In the genomic region with DNA sequence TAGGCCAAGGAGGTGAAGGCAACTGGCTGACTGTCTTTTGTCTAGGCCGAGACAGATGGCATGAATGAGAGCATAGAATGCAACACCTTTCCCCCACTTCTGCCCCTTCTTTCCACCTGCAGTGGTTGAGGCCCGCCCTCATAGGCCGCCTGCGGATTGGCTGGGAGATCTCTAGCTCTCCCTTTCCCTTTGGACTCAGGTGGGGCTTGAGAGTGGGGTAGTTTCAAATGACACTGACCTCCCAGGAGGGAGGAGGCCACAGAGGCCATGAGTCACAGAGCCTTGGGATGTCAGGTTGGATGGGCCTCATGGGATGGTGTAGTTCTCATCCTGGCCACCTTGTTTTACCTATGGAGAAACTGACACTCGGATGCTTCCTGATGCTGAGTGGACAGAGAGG, we compare ENCODE assay signal across 12 cellular contexts. TPM values are rescaled to one million over a fixed set of nuclear protein-coding genes. Genes with fewer than 3 reads are reported as not detected.
DNase-seq lines count a peak whose midpoint lies in the region; ATAC-seq and TF ChIP-seq lines count a peak whose summit lies in the region.
"Had no signal": no experiment of that assay in that cellular context is flagged by ENCODE, and none has a peak within 500 bp of the region (broad histone marks: within the 10 kb centered on the region; RNA-seq: fewer than 3 reads in every experiment).

No MANE protein-coding gene starts in this region.

- H3K9me3 Mint-ChIP-seq in Caco-2 (ENCODE audit: unreplicated experiment) = no peaks in the 10 kb centered on the region
- no peaks in the 10 kb centered on the region for H3K9me3 Mint-ChIP-seq in stimulated activated naive CD8-positive, alpha-beta T cell treated with anti-CD3 and anti-CD28 coated beads, Interleukin-15, amount 100 ng/mL, for 72 hours
- H3K9me3 Mint-ChIP-seq: activated B cell treated with CpG ODN at 0.5 μM for 24 hours, CD14-positive monocyte, nephron had no signal

- ATAC-seq in stimulated activated naive CD8-positive, alpha-beta T cell treated with anti-CD3 and anti-CD28 coated beads, Interleukin-15, amount 100 ng/mL, for 72 hours = no peak
- no peak for ATAC-seq in left lobe of liver

- no peak for TF ChIP-seq RAD21 in Ishikawa (IDR thresholded peaks at IDR 0.05; ENCODE audit: low read depth)

- H3K27ac Mint-ChIP-seq in Caco-2 (ENCODE audit: unreplicated experiment) = peak overlapping the region; percentile 86
- H3K27ac Mint-ChIP-seq in stimulated activated naive CD8-positive, alpha-beta T cell treated with anti-CD3 and anti-CD28 coated beads, Interleukin-15, amount 100 ng/mL, for 72 hours = no peak overlapping the region
- H3K27ac Mint-ChIP-seq: activated B cell treated with CpG ODN at 0.5 μM for 24 hours had no signal

- CTCF ChIA-PET in Caco-2 (lab: Charles Lee) = interaction anchor here (1.3 kb wide), 1 partner anchor 81 kb away, joined by 3 read pairs; no protein-coding TSS in a partner anchor

- H3K4me1 ChIP-seq in Caco-2 (peaks cover 78% of the 10 kb centered on the region), ascending aorta (peaks cover 18 to 85% of the 10 kb centered on the region in 2 donors), muscle layer of duodenum (ENCODE audit: control insufficient read depth in 1 of 2, insufficient read depth in 2 of 2, low read length in 2 of 2) (peaks cover 4 to 50% of the 10 kb centered on the region in 2 donors)

- no peaks in the 10 kb centered on the region for H3K9me3 ChIP-seq in Caco-2
- no peaks in the 10 kb centered on the region for H3K9me3 ChIP-seq in ascending aorta
- H3K9me3 ChIP-seq in muscle layer of duodenum (ENCODE audit: control insufficient read depth in 1 of 2, low read length in 2 of 2) = no peaks in the 10 kb centered on the region
- H3K9me3 ChIP-seq: spleen had no signal

- intact Hi-C loops in Caco-2 (cut with micrococcal nuclease; ENCODE audit: unreplicated experiment) (no loop called here), ascending aorta (cut with DNase I) (loop anchor here (5.0 to 10.0 kb wide), 2 partner anchors 65 to 163 kb away; no protein-coding TSS in a partner anchor)

- no peak overlapping the region for H3K4me3 ChIP-seq in Caco-2 (ENCODE audit: low read depth, low read length)
- peak overlapping the region in 1 of 2 donors; percentile 15 for H3K4me3 ChIP-seq in ascending aorta
- H3K4me3 ChIP-seq in muscle layer of duodenum (ENCODE audit: low read depth in 1 of 2, low read length in 2 of 2) = no peak overlapping the region
- H3K4me3 ChIP-seq: spleen had no signal

- DNase-seq in Caco-2 (peak; percentile 65 to 84), ascending aorta (ENCODE audit: low spot score in 2 of 2) (no peak), DMS 273 treated with DMSO at 0.1 percent for 48 hours (lab: John Stamatoyannopoulos, UW) (no peak), OCI-M2 (lab: John Stamatoyannopoulos, UW; ENCODE audit: unreplicated experiment) (no peak), left lobe of liver (ENCODE audit: low spot score) (no peak)
- no peak for DNase-seq in stimulated activated naive CD8-positive, alpha-beta T cell treated with anti-CD3 and anti-CD28 coated beads, Interleukin-15, amount 100 ng/mL, for 72 hours
- DNase-seq: activated B cell treated with CpG ODN at 0.5 μM for 24 hours, spleen had no signal

- peaks cover 80% of the 10 kb centered on the region for H3K36me3 Mint-ChIP-seq in Caco-2 (ENCODE audit: insufficient read depth, unreplicated experiment)

- H3K27me3 ChIP-seq in Caco-2 (replicated peaks; ENCODE audit: control insufficient read depth, insufficient read depth, low read length) (no peaks in the 10 kb centered on the region), ascending aorta (no peaks in the 10 kb centered on the region), muscle layer of duodenum (ENCODE audit: low read depth, low read length) (no peaks in the 10 kb centered on the region)
- H3K27me3 ChIP-seq: spleen had no signal

- H3K27ac ChIP-seq in ascending aorta (peak overlapping the region; percentile 92 to 93), muscle layer of duodenum (ENCODE audit: low read length) (peak overlapping the region; percentile 36)
- H3K27ac ChIP-seq: spleen had no signal

- TF ChIP-seq EP300 in Ishikawa (IDR thresholded peaks at IDR 0.05; ENCODE audit: borderline replicate concordance) = no peak

- no peak for TF ChIP-seq CTCF in Caco-2 (IDR thresholded peaks at IDR 0.05; ENCODE audit: insufficient read depth in 1 of 2, low read depth in 1 of 2, low read length in 1 of 2, severe bottlenecking in 1 of 2, unreplicated experiment in 1 of 2)
- peak in 1 of 3 experiments; percentile 12 for TF ChIP-seq CTCF in ascending aorta (IDR thresholded peaks at IDR 0.05)

- POLR2A ChIA-PET in Caco-2 (lab: Charles Lee) = interaction anchor here (0.5 to 1.3 kb wide), 2 partner anchors 39 to 712 kb away, joined by 3 to 4 read pairs; no protein-coding TSS in a partner anchor

- H3K36me3 ChIP-seq in Caco-2 (ENCODE audit: control insufficient read depth, insufficient read depth, low read length) = peaks cover 2% of the 10 kb centered on the region; the same call in 1 of the 2 replicates
- H3K36me3 ChIP-seq in ascending aorta = peaks cover 9 to 27% of the 10 kb centered on the region in 2 donors
- H3K36me3 ChIP-seq in muscle layer of duodenum (ENCODE audit: control insufficient read depth in 1 of 2, insufficient read depth in 2 of 2, low read length in 2 of 2) = no peaks in the 10 kb centered on the region
- H3K36me3 ChIP-seq: spleen had no signal

- BruUV-seq in Caco-2 (replicated peaks; lab: Mats Ljungman, UMichigan) = no TSS peak

- no peaks in the 10 kb centered on the region for H3K27me3 Mint-ChIP-seq in Caco-2 (ENCODE audit: insufficient read depth, unreplicated experiment)
- no peaks in the 10 kb centered on the region for H3K27me3 Mint-ChIP-seq in stimulated activated naive CD8-positive, alpha-beta T cell treated with anti-CD3 and anti-CD28 coated beads, Interleukin-15, amount 100 ng/mL, for 72 hours

- peak overlapping the region; percentile 7 for H3K4me3 Mint-ChIP-seq in Caco-2 (ENCODE audit: unreplicated experiment)
- H3K4me3 Mint-ChIP-seq in stimulated activated naive CD8-positive, alpha-beta T cell treated with anti-CD3 and anti-CD28 coated beads, Interleukin-15, amount 100 ng/mL, for 72 hours = no peak overlapping the region
- H3K4me3 Mint-ChIP-seq: activated B cell treated with CpG ODN at 0.5 μM for 24 hours, nephron had no signal

- H3K4me1 Mint-ChIP-seq in Caco-2 (ENCODE audit: low read depth, unreplicated experiment) = peaks cover 70% of the 10 kb centered on the region
- H3K4me1 Mint-ChIP-seq in stimulated activated naive CD8-positive, alpha-beta T cell treated with anti-CD3 and anti-CD28 coated beads, Interleukin-15, amount 100 ng/mL, for 72 hours = peaks cover 48% of the 10 kb centered on the region
- H3K4me1 Mint-ChIP-seq: activated B cell treated with CpG ODN at 0.5 μM for 24 hours had no signal

TF ChIP-seq in Ishikawa, 13 proteins besides CTCF, POLR2A, EP300 and RAD21:
- TF ChIP-seq TEAD4 (IDR thresholded peaks at IDR 0.05) (no peak), TAF1 (IDR thresholded peaks at IDR 0.05; ENCODE audit: low read depth) (no peak), YY1 (IDR thresholded peaks at IDR 0.05; ENCODE audit: low read depth) (no peak), CEBPB (IDR thresholded peaks at IDR 0.05) (no peak)
- TF ChIP-seq, protein P1, sequence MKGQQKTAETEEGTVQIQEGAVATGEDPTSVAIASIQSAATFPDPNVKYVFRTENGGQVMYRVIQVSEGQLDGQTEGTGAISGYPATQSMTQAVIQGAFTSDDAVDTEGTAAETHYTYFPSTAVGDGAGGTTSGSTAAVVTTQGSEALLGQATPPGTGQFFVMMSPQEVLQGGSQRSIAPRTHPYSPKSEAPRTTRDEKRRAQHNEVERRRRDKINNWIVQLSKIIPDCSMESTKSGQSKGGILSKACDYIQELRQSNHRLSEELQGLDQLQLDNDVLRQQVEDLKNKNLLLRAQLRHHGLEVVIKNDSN (IDR thresholded peaks at IDR 0.05) = peak; percentile 42

RNA-seq across cellular contexts. Expression of gene MICAL2, which starts 9.1 kb away (rescaled TPM):
- total RNA-seq in Caco-2 (2022) = 247 and 272 TPM in 2 replicates
- total RNA-seq in ascending aorta = 237 TPM
- 47.8 TPM for total RNA-seq in left lobe of liver

Comparison
In these comparisons a context has a peak if more than half of its experiments do, and no peak if none do; other contexts are left out.
1. DNase-seq: peak in Caco-2 (2 of 2); none in ascending aorta (0 of 2), DMS 273 treated with DMSO at 0.1 percent for 48 hours (single experiment), stimulated activated naive CD8-positive, alpha-beta T cell treated with anti-CD3 and anti-CD28 coated beads, Interleukin-15, amount 100 ng/mL, for 72 hours (0 of 2), OCI-M2 (single experiment) and left lobe of liver (single experiment).